Comparison of ENCODE assay signal across 15 cellular contexts in genomic region chr7:5590596-5591546, GRCh38. TPM values are rescaled to one million over a fixed set of nuclear protein-coding genes. Genes with fewer than 3 reads are reported as not detected.
DNase-seq lines count a peak whose midpoint lies in the region; FAIRE-seq and TF ChIP-seq lines count a peak whose summit lies in the region.
"Had no signal": no experiment of that assay in that cellular context is flagged by ENCODE, and none has a peak within 500 bp of the region (broad histone marks: within the 10 kb centered on the region; RNA-seq: fewer than 3 reads in every experiment).

No MANE protein-coding gene starts in this region.

- H2AFZ ChIP-seq in SK-N-SH (ENCODE audit: low read depth) = no peak overlapping the region
- H2AFZ ChIP-seq in endothelial cell of umbilical vein (ENCODE audit: low read depth, low read length) = no peak overlapping the region
- H2AFZ ChIP-seq in smooth muscle cell (ENCODE audit: low read depth) = no peak overlapping the region

- TF ChIP-seq POLR2A in endothelial cell of umbilical vein (IDR thresholded peaks at IDR 0.05; ENCODE audit: low read depth, low read length) = no peak

- 68% methylated on average over 17 of the region's 18 CpGs for WGBS in SK-N-SH (ENCODE audit: low lambda C conversion rate)
- WGBS in smooth muscle cell (ENCODE audit: low lambda C conversion rate) = 58% methylated on average over 18 of the region's 18 CpGs

- TF ChIP-seq CTCF in GM12865 (IDR thresholded peaks at IDR 0.05; ENCODE audit: insufficient read depth, low read depth, low read length, missing control alignments) = no peak
- no peak for TF ChIP-seq CTCF in SK-N-SH (IDR thresholded peaks at IDR 0.05)
- TF ChIP-seq CTCF in endothelial cell of umbilical vein (IDR thresholded peaks at IDR 0.05; ENCODE audit: extremely low read depth in 1 of 2, insufficient read depth in 1 of 2, low read depth in 1 of 2, low read length in 2 of 2) = no peak
- no peak for TF ChIP-seq CTCF in smooth muscle cell (IDR thresholded peaks at IDR 0.05; ENCODE audit: borderline replicate concordance, insufficient read depth, poor library complexity, severe bottlenecking)

- H3K9me1 ChIP-seq in endothelial cell of umbilical vein (replicated peaks; ENCODE audit: control insufficient read depth, extremely low read depth, insufficient read depth, low read length) = no peaks in the 10 kb centered on the region

- H3K9ac ChIP-seq in SK-N-SH = peak overlapping the region; percentile 94; the same call in 1 of the 2 replicates
- H3K9ac ChIP-seq in endothelial cell of umbilical vein (replicated peaks; ENCODE audit: extremely low read depth, insufficient read depth, low read length) = no peak overlapping the region
- H3K9ac ChIP-seq in smooth muscle cell (ENCODE audit: low read depth) = no peak overlapping the region

- H3K27me3 ChIP-seq in SK-N-SH (ENCODE audit: insufficient read depth) (no peaks in the 10 kb centered on the region), endothelial cell of umbilical vein (ENCODE audit: control insufficient read depth in 2 of 2, insufficient read depth in 2 of 2, low read length in 2 of 2) (no peaks in the 10 kb centered on the region), smooth muscle cell (ENCODE audit: low read depth) (no peaks in the 10 kb centered on the region)

- H3K9me2 ChIP-seq in SK-N-SH = no peaks in the 10 kb centered on the region

- H3F3A ChIP-seq in SK-N-SH (replicated peaks; ENCODE audit: insufficient read depth) = peaks cover 36% of the 10 kb centered on the region
- peaks cover 7% of the 10 kb centered on the region for H3F3A ChIP-seq in smooth muscle cell (ENCODE audit: low read depth)

- DNase-seq in GM12865 (ENCODE audit: low read depth) (no peak), SK-N-SH (peak; percentile 58), endothelial cell of umbilical vein (ENCODE audit: low read depth, low spot score) (no peak), smooth muscle cell (lab: John Stamatoyannopoulos, UW; ENCODE audit: unreplicated experiment) (no peak), GM19240 (ENCODE audit: insufficient read length, low spot score) (no peak), DMS79 treated with DMSO at 0.1 percent for 48 hours (lab: John Stamatoyannopoulos, UW) (no peak), occipital lobe (lab: John Stamatoyannopoulos, UW) (no peak), D341Med (ENCODE audit: low spot score) (no peak)
- DNase-seq: activated CD4-positive, alpha-beta T cell treated with anti-CD3 and anti-CD28 coated beads for 36 hours; activated gamma-delta T cell treated with Interleukin-2 at 50 U/mL for 16 hours; DMS 273 treated with DMSO at 0.1 percent for 48 hours; effector CD4-positive, alpha-beta T cell; mucosa of descending colon; SIG-M5 had no signal

- TF ChIP-seq RAD21 in SK-N-SH (IDR thresholded peaks at IDR 0.05; ENCODE audit: low read length) = no peak

- H3K4me2 ChIP-seq in SK-N-SH (peak overlapping the region; percentile 97), endothelial cell of umbilical vein (ENCODE audit: insufficient read depth, low read length) (no peak overlapping the region), smooth muscle cell (no peak overlapping the region)

- H4K20me1 ChIP-seq in SK-N-SH (ENCODE audit: insufficient read depth) = peaks cover 9% of the 10 kb centered on the region
- H4K20me1 ChIP-seq in endothelial cell of umbilical vein (replicated peaks; ENCODE audit: control insufficient read depth, extremely low read depth, insufficient read depth, low read length) = no peaks in the 10 kb centered on the region
- H4K20me1 ChIP-seq in smooth muscle cell (ENCODE audit: low read depth) = peaks cover 50% of the 10 kb centered on the region

- H3K79me2 ChIP-seq in SK-N-SH (ENCODE audit: insufficient read depth) (peaks cover 35% of the 10 kb centered on the region), endothelial cell of umbilical vein (ENCODE audit: control insufficient read depth, insufficient read depth, low read length) (peaks cover 31% of the 10 kb centered on the region), smooth muscle cell (ENCODE audit: low read depth) (peaks cover 31% of the 10 kb centered on the region)

- POLR2A ChIA-PET in SK-N-SH (lab: Yijun Ruan, JAX) (interaction anchor here (1.0 to 1.6 kb wide), 2 partner anchors 16 to 18 kb away, joined by 3 to 11 read pairs; no protein-coding TSS in a partner anchor), endothelial cell of umbilical vein (lab: Charles Lee) (interaction anchor here (0.5 to 0.6 kb wide), 2 partner anchors 18 to 25 kb away, joined by 7 to 8 read pairs; no protein-coding TSS in a partner anchor)

- H3K9me3 ChIP-seq in SK-N-SH (no peaks in the 10 kb centered on the region), endothelial cell of umbilical vein (replicated peaks; ENCODE audit: control insufficient read depth, insufficient read depth, low read length) (no peaks in the 10 kb centered on the region), smooth muscle cell (replicated peaks; ENCODE audit: low read depth) (no peaks in the 10 kb centered on the region)
- H3K9me3 ChIP-seq: heart left ventricle, mucosa of descending colon had no signal

- FAIRE-seq in endothelial cell of umbilical vein (lab: Jason Lieb, UNC) = peak; percentile 37

- BruUV-seq in endothelial cell of umbilical vein (replicated peaks; lab: Mats Ljungman, UMichigan) = no TSS peak

- TF ChIP-seq EP300 in SK-N-SH (IDR thresholded peaks at IDR 0.05; ENCODE audit: borderline replicate concordance in 1 of 2, low read depth in 1 of 2, low read length in 1 of 2) = no peak

- H3K36me3 ChIP-seq in SK-N-SH (replicated peaks in 1 of 2; ENCODE audit: control insufficient read depth in 1 of 2, insufficient read depth in 2 of 2, low read length in 1 of 2) (peaks cover 0 to 6% of the 10 kb centered on the region in 2 experiments), endothelial cell of umbilical vein (ENCODE audit: control insufficient read depth in 2 of 2, extremely low read depth in 1 of 2, insufficient read depth in 2 of 2, low read length in 2 of 2) (no peaks in the 10 kb centered on the region), smooth muscle cell (ENCODE audit: low read depth) (no peaks in the 10 kb centered on the region)
- H3K36me3 ChIP-seq: heart left ventricle had no signal

- H3K27ac ChIP-seq in SK-N-SH (ENCODE audit: low read depth in 2 of 2, low read length in 1 of 2) (peak overlapping the region; percentile 51 to 69; a peak in 3 of 4 replicates), endothelial cell of umbilical vein (ENCODE audit: insufficient read depth, low read depth, low read length) (peak overlapping the region; percentile 31), smooth muscle cell (ENCODE audit: low read depth) (peak overlapping the region; percentile 81)

- peaks cover 13 to 25% of the 10 kb centered on the region in 2 experiments; a peak in 3 of 4 replicates for H3K4me1 ChIP-seq in SK-N-SH (ENCODE audit: control insufficient read depth in 1 of 2, insufficient read depth in 2 of 2, low read depth in 1 of 2, low read length in 1 of 2)
- peaks cover 23% of the 10 kb centered on the region for H3K4me1 ChIP-seq in endothelial cell of umbilical vein (ENCODE audit: control insufficient read depth, extremely low read depth, insufficient read depth, low read length)
- peaks cover 2% of the 10 kb centered on the region for H3K4me1 ChIP-seq in smooth muscle cell (ENCODE audit: low read depth)

- intact Hi-C loops in endothelial cell of umbilical vein (cut with micrococcal nuclease) = no loop called here

- CTCF ChIA-PET in SK-N-SH (lab: Yijun Ruan, JAX) = interaction anchor here (0.8 to 1.9 kb wide), 5 partner anchors 11 to 114 kb away, joined by 3 to 10 read pairs (median 3); no protein-coding TSS in a partner anchor
- CTCF ChIA-PET in endothelial cell of umbilical vein (lab: Charles Lee) = interaction anchor here (1.3 to 2.0 kb wide), 3 partner anchors 10 to 75 kb away, joined by 4 to 6 read pairs (median 6); no protein-coding TSS in a partner anchor

- dilution Hi-C loops in endothelial cell of umbilical vein (cut with MboI; ENCODE audit: extremely low pct_ligation_motif_present, low sequenced_read_pairs) = no loop called here

- H3K4me3 ChIP-seq in GM12865 (ENCODE audit: low read depth, low read length) (peak overlapping the region; percentile 64), SK-N-SH (ENCODE audit: low read depth in 2 of 2, low read length in 1 of 2) (peak overlapping the region in 1 of 2 experiments; percentile 99; a peak in 1 of 4 replicates), endothelial cell of umbilical vein (replicated peaks in 1 of 3; ENCODE audit: insufficient read depth in 1 of 3, low read depth in 1 of 3, low read length in 3 of 3) (no peak overlapping the region), smooth muscle cell (no peak overlapping the region)
- H3K4me3 ChIP-seq: mucosa of descending colon had no signal

TF ChIP-seq in SK-N-SH, 30 proteins besides CTCF, POLR2A, EP300 and RAD21 (continues in another document):
- TF ChIP-seq RCOR1 (IDR thresholded peaks at IDR 0.05; ENCODE audit: low read length) = peak; percentile 42; the same call in 1 of the 2 replicates

TF ChIP-seq in endothelial cell of umbilical vein, 7 proteins besides CTCF, POLR2A, EP300 and RAD21 (continues in another document):
- TF ChIP-seq JUN (IDR thresholded peaks at IDR 0.05; ENCODE audit: borderline replicate concordance, insufficient read depth, insufficient read length, low read depth) (no peak), MYC (IDR thresholded peaks at IDR 0.05; ENCODE audit: low read depth, low read length) (no peak), EZH2 (IDR thresholded peaks at IDR 0.05; ENCODE audit: borderline replicate concordance, low read depth, low read length, severe bottlenecking) (no peak), POLR2AphosphoS5 (IDR thresholded peaks at IDR 0.05; ENCODE audit: insufficient read depth, low read depth, low read length) (no peak), GATA2 (IDR thresholded peaks at IDR 0.05; ENCODE audit: insufficient read depth, insufficient read length, low read depth, low read length) (no peak)
- TF ChIP-seq, protein P1, sequence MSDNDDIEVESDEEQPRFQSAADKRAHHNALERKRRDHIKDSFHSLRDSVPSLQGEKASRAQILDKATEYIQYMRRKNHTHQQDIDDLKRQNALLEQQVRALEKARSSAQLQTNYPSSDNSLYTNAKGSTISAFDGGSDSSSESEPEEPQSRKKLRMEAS (IDR thresholded peaks at IDR 0.05; ENCODE audit: insufficient read depth, insufficient read length) = no peak

RNA-seq across cellular contexts. Expression of gene FSCN1, which starts 1.7 kb away (rescaled TPM):
- polyA plus RNA-seq in SK-N-SH (2012; rRNA removed) = 222 and 287 TPM in 2 replicates
- polyA plus RNA-seq in SK-N-SH (2012; cell fraction: cytosol; rRNA removed) = 108 and 201 TPM in 2 replicates
- polyA plus RNA-seq in SK-N-SH (2012; cell fraction: nucleus; rRNA removed) = 255 and 304 TPM in 2 replicates
- total RNA-seq in endothelial cell of umbilical vein = 456 and 487 TPM in 2 replicates
- 339 and 407 TPM in 2 replicates for polyA plus RNA-seq in endothelial cell of umbilical vein
- polyA plus RNA-seq in endothelial cell of umbilical vein (2011; cell fraction: cytosol; rRNA removed) = 155 and 249 TPM in 2 replicates
- polyA plus RNA-seq in endothelial cell of umbilical vein (2011; cell fraction: nucleus; rRNA removed) = 105 and 109 TPM in 2 replicates
- 157 and 195 TPM in 2 replicates for polyA plus RNA-seq in endothelial cell of umbilical vein (2012)
- polyA minus RNA-seq in endothelial cell of umbilical vein = 156 and 210 TPM in 2 replicates
- polyA minus RNA-seq in endothelial cell of umbilical vein (2011; cell fraction: cytosol; rRNA and poly(A)+ RNA removed) = 151 TPM
- polyA minus RNA-seq in endothelial cell of umbilical vein (2011; cell fraction: nucleus; rRNA and poly(A)+ RNA removed) = 48.7 and 105 TPM in 2 replicates
- total RNA-seq in smooth muscle cell = 307 and 324 TPM in 2 replicates
- 312 and 336 TPM in 2 replicates for polyA plus RNA-seq in smooth muscle cell
- total RNA-seq in occipital lobe = 157 TPM

Comparison
In these comparisons a context has a peak if more than half of its experiments do, and no peak if none do; other contexts are left out.
1. H3K27ac ChIP-seq: peak in every context shown above with its lines; median percentile 81 in smooth muscle cell; 60 in SK-N-SH; 31 in endothelial cell of umbilical vein.